Comparison of ENCODE assay signal across 10 cellular contexts in the genomic region with DNA sequence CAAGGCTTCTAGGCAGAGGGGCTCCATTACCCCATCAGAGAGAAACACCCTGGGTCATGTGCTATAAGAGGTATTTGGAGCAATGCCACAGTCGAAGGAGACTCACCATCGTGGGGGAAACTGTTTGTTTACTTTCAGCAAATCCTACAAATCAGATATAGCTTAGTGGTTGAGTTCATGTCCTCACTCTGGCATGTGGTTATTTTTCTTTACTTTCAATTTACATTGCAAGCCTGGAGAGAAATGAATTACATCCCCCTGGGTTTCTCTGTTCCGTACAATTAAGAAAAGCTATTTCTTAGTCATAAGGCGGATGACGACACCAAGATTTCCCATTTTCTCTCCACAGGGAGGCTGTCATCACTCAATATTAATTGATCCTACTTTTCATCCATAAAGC. TPM values are rescaled to one million over a fixed set of nuclear protein-coding genes. Genes with fewer than 3 reads are reported as not detected.
DNase-seq lines count a peak whose midpoint lies in the region; ATAC-seq and TF ChIP-seq lines count a peak whose summit lies in the region.
"Had no signal": no experiment of that assay in that cellular context is flagged by ENCODE, and none has a peak within 500 bp of the region (broad histone marks: within the 10 kb centered on the region; RNA-seq: fewer than 3 reads in every experiment).

No MANE protein-coding gene starts in this region.

- H3F3A ChIP-seq in PC-3 (ENCODE audit: low read length, unreplicated experiment): no peaks in the 10 kb centered on the region

- H3K79me2 ChIP-seq in PC-3 (ENCODE audit: low read length): no peaks in the 10 kb centered on the region

- no peaks in the 10 kb centered on the region for H3K9me3 ChIP-seq in PC-3 (ENCODE audit: low read length)

- no peaks in the 10 kb centered on the region for H4K20me1 ChIP-seq in PC-3 (ENCODE audit: low read length)

- no peaks in the 10 kb centered on the region for H3K27me3 ChIP-seq in PC-3 (ENCODE audit: low read length)

- H3K4me2 ChIP-seq in PC-3 (ENCODE audit: low read length): no peak overlapping the region

- H3K9me2 ChIP-seq in PC-3 (replicated peaks; ENCODE audit: low read length): no peaks in the 10 kb centered on the region

- CTCF ChIA-PET in AG04449 (lab: Yijun Ruan, JAX): interaction anchor here (0.8 to 2.1 kb wide), 4 partner anchors 12 to 209 kb away, joined by 3 to 9 read pairs (median 4); no protein-coding TSS in a partner anchor
- CTCF ChIA-PET in PC-3 (lab: Charles Lee): no interaction called here

- H3K36me3 ChIP-seq in PC-3 (ENCODE audit: low read depth, low read length): no peaks in the 10 kb centered on the region

- no peak overlapping the region for H3K27ac ChIP-seq in PC-3 (ENCODE audit: low read length)
- H3K27ac ChIP-seq: SK-N-MC had no signal

- BruUV-seq in PC-3 (replicated peaks; lab: Mats Ljungman, UMichigan): no TSS peak

- H3K4me1 ChIP-seq in PC-3 (ENCODE audit: insufficient read depth, low read length): 0 out of 2 replicates have a peak, but pooled peaks cover 8% of the 10 kb centered on the region

- no peak overlapping the region for H3K9ac ChIP-seq in PC-3 (ENCODE audit: low read length)

- intact Hi-C loops in PC-3 (cut with micrococcal nuclease): no loop called here

- DNase-seq in AG04449 (ENCODE audit: low read depth, low spot score) (peak; percentile 96), PC-3 (peak; percentile 41), fibroblast of pulmonary artery (ENCODE audit: low read depth) (peak; percentile 92), middle frontal gyrus (ENCODE audit: extremely low spot score, low spot score) (no peak), KG1 (lab: John Stamatoyannopoulos, UW) (no peak)
- DNase-seq: nucleus accumbens had no signal

- POLR2A ChIA-PET in AG04449 (lab: Yijun Ruan, JAX): interaction anchor here (1.5 kb wide), 1 partner anchor 20 kb away, joined by 3 read pairs; no protein-coding TSS in a partner anchor
- POLR2A ChIA-PET in PC-3 (lab: Charles Lee; ENCODE audit: unreplicated experiment): no interaction called here

- no peak overlapping the region for H2AFZ ChIP-seq in PC-3 (ENCODE audit: low read length)

- H3K4me3 ChIP-seq in AG04449 (ENCODE audit: low read depth, low read length) (no peak overlapping the region), PC-3 (ENCODE audit: low read length) (no peak overlapping the region), fibroblast of pulmonary artery (replicated peaks; ENCODE audit: low read depth, low read length) (no peak overlapping the region)
- H3K4me3 ChIP-seq: SK-N-MC had no signal

- peak; percentile 42 for ATAC-seq in GM19372 (IDR thresholded peaks at IDR 0.05; ENCODE audit: low read depth, unreplicated experiment)
- no peak for ATAC-seq in PC-3
- ATAC-seq in HG03457 (IDR thresholded peaks at IDR 0.05; ENCODE audit: unreplicated experiment): no peak
- no peak for ATAC-seq in GM19324 (IDR thresholded peaks at IDR 0.05; ENCODE audit: low FRiP score, unreplicated experiment)

- TF ChIP-seq CTCF in AG04449 (IDR thresholded peaks at IDR 0.05; ENCODE audit: insufficient read depth, low read length, missing control alignments) (no peak), PC-3 (conservative IDR thresholded peaks at IDR 0.05; ENCODE audit: low read depth, low read length) (no peak), fibroblast of pulmonary artery (IDR thresholded peaks at IDR 0.05; ENCODE audit: low read length, missing control alignments) (no peak)

RNA-seq across cellular contexts. Expression of gene RFTN1, which starts 36.9 kb away (rescaled TPM):
- total RNA-seq in PC-3 (2014; rRNA removed): 9.7 and 12.3 TPM in 2 replicates

Comparison
In these comparisons a context has a peak if more than half of its experiments do, and no peak if none do; other contexts are left out.
1. DNase-seq: peak in AG04449 (single experiment), PC-3 (single experiment) and fibroblast of pulmonary artery (single experiment); none in middle frontal gyrus (single experiment) and KG1 (single experiment).